ENCODE assay signal across 8 cellular contexts in genomic region chr12:111684485-111685147, GRCh38. TPM values are rescaled to one million over a fixed set of nuclear protein-coding genes. Genes with fewer than 3 reads are reported as not detected.
DNase-seq lines count a peak whose midpoint lies in the region; ATAC-seq and TF ChIP-seq lines count a peak whose summit lies in the region.
"Not testable (repeated sequence)": the region's sequence is repeated elsewhere in the genome, so short reads cannot be mapped to it uniquely, and the experiment has no call there.

No MANE protein-coding gene starts in this region.

- not testable (repeated sequence) for TF ChIP-seq CTCF in GM12864 (IDR thresholded peaks at IDR 0.05; ENCODE audit: low read depth, low read length, missing control alignments); OCI-LY1 (IDR thresholded peaks at IDR 0.05; ENCODE audit: low read length); gastroesophageal sphincter (IDR thresholded peaks at IDR 0.05); retinal pigment epithelial cell (conservative IDR thresholded peaks at IDR 0.05; ENCODE audit: low read depth, low read length); vagina (IDR thresholded peaks at IDR 0.05)

- peaks cover 23% of the 10 kb centered on the region for H3K36me3 ChIP-seq in OCI-LY1 (ENCODE audit: insufficient read depth, low read length)
- H3K36me3 ChIP-seq in gastroesophageal sphincter = peaks cover 0 to 39% of the 10 kb centered on the region in 2 donors
- peaks cover 42% of the 10 kb centered on the region for H3K36me3 ChIP-seq in mesodermal cell (ENCODE audit: control insufficient read depth, insufficient read depth, low read length)
- H3K36me3 ChIP-seq in vagina = peaks cover 2 to 21% of the 10 kb centered on the region in 2 donors

- peak overlapping the region; percentile 97 for H3K4me2 ChIP-seq in OCI-LY1 (ENCODE audit: low read length)

- H3K9me2 ChIP-seq in OCI-LY1 (ENCODE audit: low read depth, low read length) = not testable (repeated sequence)

- H3K4me3 ChIP-seq in GM12864 (ENCODE audit: low read depth, low read length) = peak overlapping the region; percentile 91
- H3K4me3 ChIP-seq in OCI-LY1 (ENCODE audit: low read depth, low read length, poor library complexity, severe bottlenecking) = peak overlapping the region; percentile 99
- H3K4me3 ChIP-seq in gastroesophageal sphincter = peak overlapping the region; percentile 63 to 77
- peak overlapping the region; percentile 93 for H3K4me3 ChIP-seq in mesodermal cell (ENCODE audit: extremely low read depth, insufficient read depth, low read length, poor library complexity, severe bottlenecking)
- peak overlapping the region; percentile 97 for H3K4me3 ChIP-seq in retinal pigment epithelial cell (ENCODE audit: low read length)
- peak overlapping the region; percentile 84 to 92 for H3K4me3 ChIP-seq in vagina

- H2AFZ ChIP-seq in OCI-LY1 (ENCODE audit: low read length) = not testable (repeated sequence)

- not testable (repeated sequence) for H3F3A ChIP-seq in OCI-LY1 (ENCODE audit: insufficient read depth, low read length)

- not testable (repeated sequence) for H4K20me1 ChIP-seq in OCI-LY1 (ENCODE audit: insufficient read depth, low read length)

- H3K4me1 ChIP-seq in OCI-LY1 (ENCODE audit: insufficient read depth, low read length, severe bottlenecking) (peaks cover 21% of the 10 kb centered on the region), gastroesophageal sphincter (peaks cover 4 to 40% (median 23%) of the 10 kb centered on the region in 3 donors), vagina (peaks cover 36% of the 10 kb centered on the region)
- not testable (repeated sequence) for H3K4me1 ChIP-seq in mesodermal cell (ENCODE audit: control insufficient read depth, insufficient read depth, low read length, poor library complexity, severe bottlenecking)

- H3K9me3 Mint-ChIP-seq in activated T-cell treated with anti-CD3 and anti-CD28 coated beads, Interleukin-2, amount 50 U/mL, for 24 hours; central memory CD8-positive, alpha-beta T cell: not testable (repeated sequence)

- H3K4me3 Mint-ChIP-seq in activated T-cell treated with anti-CD3 and anti-CD28 coated beads, Interleukin-2, amount 50 U/mL, for 24 hours = peak overlapping the region; percentile 92
- H3K4me3 Mint-ChIP-seq in central memory CD8-positive, alpha-beta T cell = peak overlapping the region; percentile 98

- not testable (repeated sequence) for ATAC-seq in central memory CD8-positive, alpha-beta T cell (replicated peaks; ENCODE audit: extremely low read depth, poor library complexity, severe bottlenecking); gastroesophageal sphincter

- 82 to 84% methylated on average over 5 to 8 of the region's 13 CpGs for WGBS in gastroesophageal sphincter (ENCODE audit: low coverage in 1 of 2), 2 donors
- WGBS in mesodermal cell (ENCODE audit: insufficient coverage in 2 of 2), 2 experiments = 95% methylated on average over 7 to 8 of the region's 13 CpGs

- H3K9ac ChIP-seq in OCI-LY1 (ENCODE audit: low read length) = peak overlapping the region; percentile 99

- H3K27ac Mint-ChIP-seq in activated T-cell treated with anti-CD3 and anti-CD28 coated beads, Interleukin-2, amount 50 U/mL, for 24 hours = peak overlapping the region; percentile 96
- peak overlapping the region; percentile 95 for H3K27ac Mint-ChIP-seq in central memory CD8-positive, alpha-beta T cell (ENCODE audit: low read depth)

- not testable (repeated sequence) for DNase-seq in GM12864 (ENCODE audit: low read depth); activated T-cell treated with anti-CD3 and anti-CD28 coated beads, Interleukin-2, amount 50 U/mL, for 24 hours; central memory CD8-positive, alpha-beta T cell (ENCODE audit: low spot score in 2 of 2); retinal pigment epithelial cell (ENCODE audit: low read depth); vagina (ENCODE audit: extremely low spot score in 2 of 2)

- intact Hi-C loops in vagina (cut with DNase I) = loop anchor here (10.0 kb wide), 1 partner anchor 290 kb away; no protein-coding TSS in a partner anchor

- not testable (repeated sequence) for H3K27ac ChIP-seq in OCI-LY1 (ENCODE audit: low read depth, low read length, poor library complexity, severe bottlenecking); vagina
- peak overlapping the region in 2 of 4 donors; percentile 86 to 87 for H3K27ac ChIP-seq in gastroesophageal sphincter
- peak overlapping the region; percentile 83 for H3K27ac ChIP-seq in mesodermal cell (ENCODE audit: low read depth, low read length, severe bottlenecking)

- not testable (repeated sequence) for TF ChIP-seq EP300 in gastroesophageal sphincter (IDR thresholded peaks at IDR 0.05)

- not testable (repeated sequence) for H3K9me3 ChIP-seq in OCI-LY1 (ENCODE audit: low read length); gastroesophageal sphincter; mesodermal cell (ENCODE audit: control insufficient read depth, low read length); vagina

- H3K4me1 Mint-ChIP-seq in activated T-cell treated with anti-CD3 and anti-CD28 coated beads, Interleukin-2, amount 50 U/mL, for 24 hours (ENCODE audit: low read depth) = peaks cover 37% of the 10 kb centered on the region
- peaks cover 46% of the 10 kb centered on the region for H3K4me1 Mint-ChIP-seq in central memory CD8-positive, alpha-beta T cell

- not testable (repeated sequence) for H3K27me3 Mint-ChIP-seq in activated T-cell treated with anti-CD3 and anti-CD28 coated beads, Interleukin-2, amount 50 U/mL, for 24 hours; central memory CD8-positive, alpha-beta T cell

- peaks cover 56% of the 10 kb centered on the region for H3K36me3 Mint-ChIP-seq in activated T-cell treated with anti-CD3 and anti-CD28 coated beads, Interleukin-2, amount 50 U/mL, for 24 hours (ENCODE audit: low read depth)
- peaks cover 53% of the 10 kb centered on the region for H3K36me3 Mint-ChIP-seq in central memory CD8-positive, alpha-beta T cell (ENCODE audit: insufficient read depth)

- TF ChIP-seq POLR2A in gastroesophageal sphincter (IDR thresholded peaks at IDR 0.05); vagina (IDR thresholded peaks at IDR 0.05): not testable (repeated sequence)

- H3K79me2 ChIP-seq in OCI-LY1 (ENCODE audit: insufficient read depth, low read length) = peaks cover 12% of the 10 kb centered on the region

- not testable (repeated sequence) for H3K27me3 ChIP-seq in OCI-LY1 (ENCODE audit: insufficient read depth, low read length); gastroesophageal sphincter; vagina

RNA-seq across cellular contexts. Expression of gene BRAP, which starts 1.1 kb away (rescaled TPM):
- 10 to 100 TPM; 21.7 to 26.5 (median 23.1) TPM for total RNA-seq in gastroesophageal sphincter
- polyA plus RNA-seq in mesodermal cell (2013, experiment 1 of 2) = 18.9 TPM
- polyA plus RNA-seq in mesodermal cell (2013, experiment 2 of 2) = 19.5 TPM
- total RNA-seq in vagina = 14.0 TPM

RNA-seq across cellular contexts. Expression of gene ACAD10, which starts 1.2 kb away (rescaled TPM):
- 10 to 100 TPM in 3 of 4 donors, 1 to 10 TPM in 1; 7.5 to 26.5 (median 19.0) TPM for total RNA-seq in gastroesophageal sphincter
- 25.3 TPM for polyA plus RNA-seq in mesodermal cell (2013, experiment 1 of 2)
- polyA plus RNA-seq in mesodermal cell (2013, experiment 2 of 2) = 22.2 TPM
- 26.5 TPM for total RNA-seq in vagina
